ENCODE assay signal across 24 cellular contexts in the genomic region with DNA sequence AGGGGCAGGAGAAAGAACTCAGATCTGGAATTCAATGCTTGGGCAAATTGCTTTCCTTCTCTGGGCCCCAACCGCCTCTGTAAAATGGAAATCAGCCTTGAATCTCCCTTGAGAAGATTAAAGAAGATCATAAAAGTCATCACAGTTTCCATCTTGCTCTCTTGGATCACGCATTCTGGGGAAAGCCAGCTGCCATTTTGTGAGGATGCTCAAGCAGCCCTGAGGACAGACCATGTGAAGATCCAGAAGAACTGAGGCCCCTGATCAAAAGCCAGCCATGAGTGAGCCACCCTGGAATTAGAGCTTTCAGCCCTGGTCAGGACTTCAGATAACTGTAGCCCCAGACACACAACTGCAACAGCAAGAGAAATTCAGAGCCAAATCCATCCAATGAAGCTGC.
"Had no signal": no experiment of that assay in that cellular context is flagged by ENCODE, and none has a peak within 500 bp of the region (broad histone marks: within the 10 kb centered on the region; RNA-seq: fewer than 3 reads in every experiment).

No MANE protein-coding gene starts in this region.

- H3K4me1 ChIP-seq: colonic mucosa, gastrocnemius medialis, lower lobe of right lung, prostate gland, testis had no signal

- H3K27me3 ChIP-seq: colonic mucosa, right atrium auricular region, testis had no signal

- H3K9me3 ChIP-seq: colonic mucosa, gastrocnemius medialis, lower lobe of right lung, mucosa of descending colon, prostate gland, testis had no signal

- DNase-seq: central memory CD4-positive, alpha-beta T cell; colonic mucosa; effector memory CD4-positive, alpha-beta T cell; gastrocnemius medialis; head of caudate nucleus; left ventricle myocardium superior; lower lobe of right lung; mucosa of descending colon; naive B cell; nephron progenitor cell; stimulated activated CD4-positive, alpha-beta T cell treated with anti-CD3 and anti-CD28 coated beads, Interleukin-2, amount 100 ng/mL, for 24 hours; stimulated activated CD4-positive, alpha-beta T cell treated with anti-CD3 and anti-CD28 coated beads, Interleukin-4, amount 100 ng/mL, for 24 hours; stimulated activated naive CD4-positive, alpha-beta T cell treated with Interleukin-2 at 50 U/mL for 16 hours; substantia nigra; testis; tibial artery had no signal

- H3K27ac ChIP-seq: colonic mucosa, gastrocnemius medialis, lower lobe of right lung, prostate gland, right atrium auricular region, testis, tibial artery had no signal

- H3K36me3 ChIP-seq: colonic mucosa, gastrocnemius medialis, lower lobe of right lung, prostate gland, right atrium auricular region, tibial artery had no signal

- H3K4me1 Mint-ChIP-seq: memory B cell; naive B cell; stimulated activated effector memory CD8-positive, alpha-beta T cell treated with anti-CD3 and anti-CD28 coated beads, Interleukin-12 subunit alpha, Interleukin-12 subunit beta, amount 100 ng/mL, for 72 hours had no signal

- H3K36me3 Mint-ChIP-seq: memory B cell; stimulated activated effector memory CD8-positive, alpha-beta T cell treated with anti-CD3 and anti-CD28 coated beads, Interleukin-12 subunit alpha, Interleukin-12 subunit beta, amount 100 ng/mL, for 72 hours; type B pancreatic cell had no signal

- H3K4me3 Mint-ChIP-seq: dendritic cell treated with granulocyte-macrophage colony-stimulating factor and Interleukin-4, amounts not matched to agents 40 ng/mL and 50 ng/mL, for 4 days; memory B cell; naive B cell; nephron progenitor cell; stimulated activated effector memory CD8-positive, alpha-beta T cell treated with anti-CD3 and anti-CD28 coated beads, Interleukin-12 subunit alpha, Interleukin-12 subunit beta, amount 100 ng/mL, for 72 hours; type B pancreatic cell had no signal

- H3K9me3 Mint-ChIP-seq: dendritic cell treated with granulocyte-macrophage colony-stimulating factor and Interleukin-4, amounts not matched to agents 40 ng/mL and 50 ng/mL, for 4 days; stimulated activated effector memory CD8-positive, alpha-beta T cell treated with anti-CD3 and anti-CD28 coated beads, Interleukin-12 subunit alpha, Interleukin-12 subunit beta, amount 100 ng/mL, for 72 hours had no signal

- ATAC-seq: gastrocnemius medialis; left ventricle myocardium superior; lower lobe of right lung; mucosa of descending colon; sciatic nerve; stimulated activated effector memory CD8-positive, alpha-beta T cell treated with anti-CD3 and anti-CD28 coated beads, Interleukin-12 subunit alpha, Interleukin-12 subunit beta, amount 100 ng/mL, for 72 hours had no signal

- H3K27ac Mint-ChIP-seq: dendritic cell treated with granulocyte-macrophage colony-stimulating factor and Interleukin-4, amounts not matched to agents 40 ng/mL and 50 ng/mL, for 4 days; memory B cell; naive B cell; nephron progenitor cell; stimulated activated effector memory CD8-positive, alpha-beta T cell treated with anti-CD3 and anti-CD28 coated beads, Interleukin-12 subunit alpha, Interleukin-12 subunit beta, amount 100 ng/mL, for 72 hours; type B pancreatic cell had no signal

- H3K4me2 ChIP-seq: smooth muscle cell had no signal

- H3K4me3 ChIP-seq: colonic mucosa, gastrocnemius medialis, lower lobe of right lung, mucosa of descending colon, prostate gland, right atrium auricular region, smooth muscle cell, testis, tibial artery had no signal
